8 cellular contexts compared by ENCODE assay signal in genomic region chr1:102174259-102174863, GRCh38.
DNase-seq lines count a peak whose midpoint lies in the region; ATAC-seq and TF ChIP-seq lines count a peak whose summit lies in the region.

No MANE protein-coding gene starts in this region.

- no peak overlapping the region for H3K4me3 ChIP-seq in GM12864 (ENCODE audit: low read depth, low read length)
- H3K4me3 ChIP-seq in epithelial cell of proximal tubule (ENCODE audit: low read depth, low read length) = no peak overlapping the region

- DNase-seq in GM12864 (ENCODE audit: low read depth) (no peak), HK-2 (ENCODE audit: unreplicated experiment) (peak; percentile 4), epithelial cell of proximal tubule (ENCODE audit: low read depth) (no peak), GF-D8 (lab: John Stamatoyannopoulos, UW) (no peak), NCI-H1092 treated with DMSO at 0.1 percent for 48 hours (lab: John Stamatoyannopoulos, UW) (no peak), NCI-H526 treated with DMSO at 0.1 percent for 48 hours (lab: John Stamatoyannopoulos, UW) (no peak), anterior cingulate cortex (lab: John Stamatoyannopoulos, UW) (no peak)

- TF ChIP-seq CTCF in GM12864 (IDR thresholded peaks at IDR 0.05; ENCODE audit: low read depth, low read length, missing control alignments) (peak; percentile 87), epithelial cell of proximal tubule (conservative IDR thresholded peaks at IDR 0.05; ENCODE audit: low read depth, low read length) (peak; percentile 65)

- ATAC-seq in GM21515 (IDR thresholded peaks at IDR 0.05; ENCODE audit: unreplicated experiment) = peak; percentile 84
